ENCODE assay signal across 32 cellular contexts in the genomic region with DNA sequence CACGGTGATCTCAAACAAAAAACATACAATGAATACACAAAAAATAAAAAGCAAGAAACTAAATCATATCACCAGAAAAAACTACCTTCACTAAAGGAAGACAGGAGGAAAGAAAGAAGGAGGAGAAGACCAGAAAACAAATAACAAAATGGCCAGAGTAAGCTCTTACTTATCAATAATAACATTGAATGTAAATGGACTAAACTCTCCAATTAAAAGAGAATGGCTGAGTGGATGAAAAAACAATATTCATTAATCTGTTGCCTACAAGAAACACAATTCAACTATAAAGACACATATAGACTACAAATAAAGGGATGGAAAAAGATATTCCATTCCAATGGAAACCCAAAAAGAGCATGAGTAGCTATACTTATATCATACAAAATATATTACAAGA. TPM values are rescaled to one million over a fixed set of nuclear protein-coding genes. Genes with fewer than 3 reads are reported as not detected.
DNase-seq lines count a peak whose midpoint lies in the region; ATAC-seq, FAIRE-seq and TF ChIP-seq lines count a peak whose summit lies in the region.
"Had no signal": no experiment of that assay in that cellular context is flagged by ENCODE, and none has a peak within 500 bp of the region (broad histone marks: within the 10 kb centered on the region; RNA-seq: fewer than 3 reads in every experiment).

No MANE protein-coding gene starts in this region.

- CTCF ChIA-PET in K562 (lab: Yijun Ruan, JAX; ENCODE audit: low intra/inter-chr PET ratio) = no interaction called here

- peaks cover 13 to 22% of the 10 kb centered on the region in 2 donors for H3K36me3 Mint-ChIP-seq in activated T-cell treated with anti-CD3 and anti-CD28 coated beads, Interleukin-2, amount 50 U/mL, for 72 hours (ENCODE audit: insufficient read depth in 2 of 2)
- H3K36me3 Mint-ChIP-seq: CD14-positive monocyte had no signal

- H3K27me3 ChIP-seq in K562 (ENCODE audit: control insufficient read depth in 2 of 2, insufficient read depth in 2 of 2, low read length in 2 of 2) = no peaks in the 10 kb centered on the region
- H3K27me3 ChIP-seq in tibial artery = no peaks in the 10 kb centered on the region
- H3K27me3 ChIP-seq: BE2C; BLaER1; BLaER1 treated with 17β-estradiol and CSF1 and Interleukin-3, amounts not matched to agents 10 nM and 100 nM had no signal

- no peak for ATAC-seq in activated T-cell treated with anti-CD3 and anti-CD28 coated beads, Interleukin-2, amount 50 U/mL, for 72 hours (replicated peaks in 1 of 2)
- ATAC-seq in K562 = no peak
- ATAC-seq: A549; CD8-positive, alpha-beta T cell had no signal

- DNase-seq in activated T-cell treated with anti-CD3 and anti-CD28 coated beads, Interleukin-2, amount 50 U/mL, for 72 hours = no peak
- no peak for DNase-seq in activated T-cell treated with anti-CD3 and anti-CD28 coated beads, Interleukin-2, amount 50 U/mL, for 1 hour
- DNase-seq in K562 (ENCODE audit: extremely low read depth in 1 of 4, low spot score in 3 of 4) (no peak), tibial artery (no peak)
- DNase-seq: 8988T; ACHN; AML-193; BE2C; C1 segment of cervical spinal cord; Caco-2; Calu3; CD4-positive, alpha-beta memory T cell; CD4-positive, alpha-beta T cell; CD4-positive, CD25-positive, alpha-beta regulatory T cell; CD8-positive, alpha-beta memory T cell; CD8-positive, alpha-beta T cell; COR-L47; DMS 273 treated with DMSO at 0.1 percent for 48 hours; DMS153; DMS53; DMS79; DMS79 treated with DMSO at 0.1 percent for 48 hours; DND-41; EL had no signal

- no peak for TF ChIP-seq RAD21 in K562 (CRISPR knock-in tag; conservative IDR thresholded peaks at IDR 0.05 in 1 of 2, IDR thresholded peaks at IDR 0.05 in 1 of 2)

- intact Hi-C loops in K562 (cut with micrococcal nuclease) (no loop called here), tibial artery (cut with DNase I; ENCODE audit: low total_unique reads) (no loop called here)

- H3K4me1 ChIP-seq in K562 (replicated peaks in 1 of 2; ENCODE audit: control insufficient read depth in 2 of 2, insufficient read depth in 2 of 2, low read length in 2 of 2) (no peaks in the 10 kb centered on the region), tibial artery (no peaks in the 10 kb centered on the region)
- H3K4me1 ChIP-seq: A549; BE2C; BLaER1; BLaER1 treated with 17β-estradiol and CSF1 and Interleukin-3, amounts not matched to agents 10 nM and 100 nM; Caco-2 had no signal

- TF ChIP-seq EP300 in K562 (IDR thresholded peaks at IDR 0.05; ENCODE audit: low read length) = no peak

- WGBS in K562 (ENCODE audit: insufficient coverage, low coverage, missing lambda C conversion rate) = 27% methylated on average over 1 of the region's 1 CpG

- no peaks in the 10 kb centered on the region for H3K27me3 Mint-ChIP-seq in activated T-cell treated with anti-CD3 and anti-CD28 coated beads, Interleukin-2, amount 50 U/mL, for 72 hours (ENCODE audit: low read depth)
- H3K27me3 Mint-ChIP-seq: B cell; CD4-positive, alpha-beta T cell had no signal

- no peak overlapping the region for H3K4me3 ChIP-seq in K562
- H3K4me3 ChIP-seq in tibial artery = no peak overlapping the region
- H3K4me3 ChIP-seq: A549; BLaER1; BLaER1 treated with 17β-estradiol and CSF1 and Interleukin-3, amounts not matched to agents 10 nM and 100 nM had no signal

- TF ChIP-seq POLR2A in K562 (conservative IDR thresholded peaks at IDR 0.05) = no peak

- H3K9me3 Mint-ChIP-seq in activated T-cell treated with anti-CD3 and anti-CD28 coated beads, Interleukin-2, amount 50 U/mL, for 72 hours = peaks cover 15 to 16% of the 10 kb centered on the region in 2 donors

- H3K9me1 ChIP-seq in K562 (ENCODE audit: control insufficient read depth, insufficient read depth, low read length) = no peaks in the 10 kb centered on the region

- BruUV-seq in K562 (replicated peaks; lab: Mats Ljungman, UMichigan) = no TSS peak

- H4K20me1 ChIP-seq in K562 (replicated peaks; ENCODE audit: control insufficient read depth, insufficient read depth, low read length) = no peaks in the 10 kb centered on the region
- H4K20me1 ChIP-seq: BLaER1; BLaER1 treated with 17β-estradiol and CSF1 and Interleukin-3, amounts not matched to agents 10 nM and 100 nM had no signal

- H3K36me3 ChIP-seq in K562 (ENCODE audit: control insufficient read depth, insufficient read depth, low read length) (no peaks in the 10 kb centered on the region), tibial artery (no peaks in the 10 kb centered on the region)
- H3K36me3 ChIP-seq: BE2C had no signal

- H3K4me3 Mint-ChIP-seq in activated T-cell treated with anti-CD3 and anti-CD28 coated beads, Interleukin-2, amount 50 U/mL, for 72 hours = no peak overlapping the region
- H3K4me3 Mint-ChIP-seq: B cell; CD14-positive monocyte; CD4-positive, alpha-beta memory T cell; CD4-positive, alpha-beta T cell; CD4-positive, CD25-positive, alpha-beta regulatory T cell; CD8-positive, alpha-beta memory T cell; CD8-positive, alpha-beta T cell had no signal

- TF ChIP-seq CTCF in K562 (IDR thresholded peaks at IDR 0.05 in 2 of 3, conservative IDR thresholded peaks at IDR 0.05 in 1 of 3; ENCODE audit: insufficient read depth in 2 of 3, low read depth in 1 of 3, low read length in 3 of 3) = no peak
- TF ChIP-seq CTCF in tibial artery (IDR thresholded peaks at IDR 0.05) = no peak

- H3K79me2 ChIP-seq in K562 (ENCODE audit: control insufficient read depth, insufficient read depth, low read length) = no peaks in the 10 kb centered on the region

- H3K4me1 Mint-ChIP-seq in activated T-cell treated with anti-CD3 and anti-CD28 coated beads, Interleukin-2, amount 50 U/mL, for 72 hours (ENCODE audit: low read depth) = no peaks in the 10 kb centered on the region
- H3K4me1 Mint-ChIP-seq: B cell; CD14-positive monocyte; CD4-positive, alpha-beta memory T cell; CD8-positive, alpha-beta memory T cell had no signal

- no peak for FAIRE-seq in K562 (lab: Jason Lieb, UNC)
- FAIRE-seq: A549, D721Med had no signal

- H2AFZ ChIP-seq in K562 (ENCODE audit: low read depth, low read length) = no peak overlapping the region

- H3K9me3 ChIP-seq in K562 (replicated peaks; ENCODE audit: control insufficient read depth, insufficient read depth, low read depth, low read length) (no peaks in the 10 kb centered on the region), tibial artery (peaks cover 4 to 35% (median 13%) of the 10 kb centered on the region in 3 donors)
- H3K9me3 ChIP-seq: A549, BE2C, Caco-2 had no signal

- in situ Hi-C loops in K562 (cut with MboI) = no loop called here

- no peak overlapping the region for H3K9ac ChIP-seq in K562 (ENCODE audit: insufficient read depth in 1 of 2, low read depth in 2 of 2, low read length in 2 of 2)
- H3K9ac ChIP-seq: BLaER1; BLaER1 treated with 17β-estradiol and CSF1 and Interleukin-3, amounts not matched to agents 10 nM and 100 nM had no signal

- no peak overlapping the region for H3K4me2 ChIP-seq in K562 (ENCODE audit: insufficient read depth, low read length)
- H3K4me2 ChIP-seq: A549; BLaER1; BLaER1 treated with 17β-estradiol and CSF1 and Interleukin-3, amounts not matched to agents 10 nM and 100 nM had no signal

- peak overlapping the region; percentile 54 for H3K27ac Mint-ChIP-seq in activated T-cell treated with anti-CD3 and anti-CD28 coated beads, Interleukin-2, amount 50 U/mL, for 72 hours
- H3K27ac Mint-ChIP-seq: B cell; CD14-positive monocyte; CD4-positive, alpha-beta T cell; CD4-positive, CD25-positive, alpha-beta regulatory T cell; CD8-positive, alpha-beta memory T cell; CD8-positive, alpha-beta T cell had no signal

- H3K27ac ChIP-seq in K562 (ENCODE audit: extremely low read depth, low read depth, low read length) (no peak overlapping the region), tibial artery (no peak overlapping the region)
- H3K27ac ChIP-seq: 22Rv1; A549; BLaER1; BLaER1 treated with 17β-estradiol and CSF1 and Interleukin-3, amounts not matched to agents 10 nM and 100 nM; C4-2B had no signal

- POLR2A ChIA-PET in K562 (lab: Yijun Ruan, JAX) = interaction anchor here (0.7 to 1.6 kb wide), 4 partner anchors 8 to 381 kb away, joined by 3 to 4 read pairs (median 4); no protein-coding TSS in a partner anchor

TF ChIP-seq in K562, 482 proteins besides CTCF, POLR2A, EP300 and RAD21 (continues in another document):
- TF ChIP-seq, protein P1, sequence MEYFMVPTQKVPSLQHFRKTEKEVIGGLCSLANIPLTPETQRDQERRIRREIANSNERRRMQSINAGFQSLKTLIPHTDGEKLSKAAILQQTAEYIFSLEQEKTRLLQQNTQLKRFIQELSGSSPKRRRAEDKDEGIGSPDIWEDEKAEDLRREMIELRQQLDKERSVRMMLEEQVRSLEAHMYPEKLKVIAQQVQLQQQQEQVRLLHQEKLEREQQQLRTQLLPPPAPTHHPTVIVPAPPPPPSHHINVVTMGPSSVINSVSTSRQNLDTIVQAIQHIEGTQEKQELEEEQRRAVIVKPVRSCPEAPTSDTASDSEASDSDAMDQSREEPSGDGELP (CRISPR knock-in tag; IDR thresholded peaks at IDR 0.05; ENCODE audit: borderline replicate concordance) = no peak
- no peak for TF ChIP-seq GABPA (tag; conservative IDR thresholded peaks at IDR 0.05; ENCODE audit: low read depth)
- no peak for TF ChIP-seq TGIF2 (CRISPR knock-in tag; IDR thresholded peaks at IDR 0.05)
- TF ChIP-seq RBBP5 (IDR thresholded peaks at IDR 0.05; ENCODE audit: borderline replicate concordance, insufficient read depth, low read length, poor library complexity, severe bottlenecking) = no peak
- TF ChIP-seq HDAC6 (IDR thresholded peaks at IDR 0.05; ENCODE audit: low read depth, low read length) = no peak
- no peak for TF ChIP-seq YBX1 (IDR thresholded peaks at IDR 0.05)
- no peak for TF ChIP-seq NFE2 (IDR thresholded peaks at IDR 0.05; ENCODE audit: low read depth)

RNA-seq across cellular contexts. Expression of a gene that starts 27.2 kb away (rescaled TPM):
- total RNA-seq in activated T-cell treated with anti-CD3 and anti-CD28 coated beads, Interleukin-2, amount 50 U/mL, for 72 hours = 10 to 100 TPM; 28.5 to 30.0 TPM
- total RNA-seq in K562 (2011; cell fraction: chromatin; rRNA removed; ENCODE audit: low replicate concordance) = 18.8 and 70.7 TPM in 2 replicates
- 14.5 and 16.8 TPM in 2 replicates for total RNA-seq in K562 (2011; cell fraction: nucleolus; rRNA removed)
- total RNA-seq in K562 (2011; cell fraction: nucleoplasm; rRNA removed) = 30.1 and 35.5 TPM in 2 replicates
- total RNA-seq in K562 (2014; rRNA removed) (35.6 and 40.2 TPM in 2 replicates), K562 (2014; rRNA removed; fragmentation: Illumina TruSeq; extraction: Trizol) (84.4 and 94.1 TPM in 2 replicates), K562 (2015; rRNA removed; fragmentation: Illumina TruSeq; extraction: Trizol) (82.8 and 88.8 TPM in 2 replicates), K562 (2021) (50.0 and 52.2 TPM in 2 replicates)
- polyA plus RNA-seq in K562 (2011; rRNA removed) (46.8 and 48.6 TPM in 2 replicates), K562 (2014; fragmentation: Illumina TruSeq; extraction: Trizol) (67.2 and 74.1 TPM in 2 replicates), K562 (2014; fragmentation: Nextera tagmentation; extraction: Ambion mirVana) (10 to 100 TPM; 79.7 to 86.1 TPM), K562 (2014; rRNA removed) (39.9 and 45.7 TPM in 2 replicates)
- 11.8 and 19.3 TPM in 2 replicates for polyA plus RNA-seq in K562 (2011; cell fraction: cytosol; rRNA removed)
- 22.3 and 27.1 TPM in 2 replicates for polyA plus RNA-seq in K562 (2011; cell fraction: nucleus; rRNA removed)
- polyA plus RNA-seq in K562 (2012) = 50.9 and 53.6 TPM in 2 replicates
- 45.8 and 57.1 TPM in 2 replicates for polyA minus RNA-seq in K562 (2011; rRNA and poly(A)+ RNA removed)
- 32.4 and 36.3 TPM in 2 replicates for polyA minus RNA-seq in K562 (2011; cell fraction: cytosol; rRNA and poly(A)+ RNA removed)
- 25.7 and 44.2 TPM in 2 replicates for polyA minus RNA-seq in K562 (2011; cell fraction: nucleus; rRNA and poly(A)+ RNA removed)
